8 cellular contexts compared by ENCODE assay signal in genomic region chr21:42666023-42666747, GRCh38. TPM values are rescaled to one million over a fixed set of nuclear protein-coding genes. Genes with fewer than 3 reads are reported as not detected.
DNase-seq lines count a peak whose midpoint lies in the region; ATAC-seq and TF ChIP-seq lines count a peak whose summit lies in the region.

No MANE protein-coding gene starts in this region.

- intact Hi-C loops in Calu3 (cut with micrococcal nuclease; ENCODE audit: unreplicated experiment): no loop called here

- BruUV-seq in Calu3 (replicated peaks; lab: Mats Ljungman, UMichigan): no TSS peak

- no peaks in the 10 kb centered on the region for H3K27me3 Mint-ChIP-seq in Calu3 (ENCODE audit: unreplicated experiment)
- no peaks in the 10 kb centered on the region for H3K27me3 Mint-ChIP-seq in activated T-cell treated with anti-CD3 and anti-CD28 coated beads, Interleukin-2, amount 50 U/mL, for 4 hours (ENCODE audit: low read depth)
- H3K27me3 Mint-ChIP-seq in nephron progenitor cell (ENCODE audit: low read depth, poor library complexity): no peaks in the 10 kb centered on the region
- H3K27me3 Mint-ChIP-seq in type B pancreatic cell: peaks cover 9% of the 10 kb centered on the region

- TF ChIP-seq CTCF in Calu3 (IDR thresholded peaks at IDR 0.05; ENCODE audit: unreplicated experiment) (no peak), nephron progenitor cell (IDR thresholded peaks at IDR 0.05) (no peak), type B pancreatic cell (conservative IDR thresholded peaks at IDR 0.05) (no peak)

- DNase-seq in Calu3 (peak; percentile 22), KBM-7 (peak; percentile 15), nephron progenitor cell (peak; percentile 23), SIG-M5 (lab: John Stamatoyannopoulos, UW) (no peak), type B pancreatic cell (ENCODE audit: extremely low spot score, unreplicated experiment) (no peak), activated gamma-delta T cell (lab: John Stamatoyannopoulos, UW) (no peak), activated gamma-delta T cell treated with Interleukin-2 at 50 U/mL for 16 hours (no peak)
- peak; percentile 12 for DNase-seq in activated T-cell treated with anti-CD3 and anti-CD28 coated beads, Interleukin-2, amount 50 U/mL, for 4 hours

- CTCF ChIA-PET in Calu3 (lab: Charles Lee): no interaction called here

- H3K4me3 Mint-ChIP-seq in Calu3 (ENCODE audit: low read depth, unreplicated experiment) (no peak overlapping the region), nephron progenitor cell (no peak overlapping the region), type B pancreatic cell (no peak overlapping the region)
- H3K4me3 Mint-ChIP-seq in activated T-cell treated with anti-CD3 and anti-CD28 coated beads, Interleukin-2, amount 50 U/mL, for 4 hours: no peak overlapping the region

- in situ Hi-C loops in KBM-7 (cut with MboI; ENCODE audit: low pct_unique_long_range_greater_than_20kb, low sequenced_read_pairs): loop anchor here (25.0 kb wide), 1 partner anchor 104 kb away; no protein-coding TSS in a partner anchor

- H3K4me1 Mint-ChIP-seq in Calu3 (ENCODE audit: low read depth, unreplicated experiment) (no peaks in the 10 kb centered on the region), nephron progenitor cell (peaks cover 35% of the 10 kb centered on the region), type B pancreatic cell (ENCODE audit: unreplicated experiment) (peaks cover 27% of the 10 kb centered on the region)
- H3K4me1 Mint-ChIP-seq in activated T-cell treated with anti-CD3 and anti-CD28 coated beads, Interleukin-2, amount 50 U/mL, for 4 hours (ENCODE audit: low read depth): peaks cover 1% of the 10 kb centered on the region

- ATAC-seq in activated T-cell treated with anti-CD3 and anti-CD28 coated beads, Interleukin-2, amount 50 U/mL, for 4 hours: peak; percentile 57 to 72

- H3K9me3 Mint-ChIP-seq in Calu3 (ENCODE audit: low read depth, unreplicated experiment) (no peaks in the 10 kb centered on the region), nephron progenitor cell (no peaks in the 10 kb centered on the region), type B pancreatic cell (no peaks in the 10 kb centered on the region)
- H3K9me3 Mint-ChIP-seq in activated T-cell treated with anti-CD3 and anti-CD28 coated beads, Interleukin-2, amount 50 U/mL, for 4 hours: no peaks in the 10 kb centered on the region

- no peak overlapping the region for H3K27ac Mint-ChIP-seq in Calu3 (ENCODE audit: unreplicated experiment)
- no peak overlapping the region for H3K27ac Mint-ChIP-seq in nephron progenitor cell
- no peak overlapping the region for H3K27ac Mint-ChIP-seq in type B pancreatic cell

- no peaks in the 10 kb centered on the region for H3K36me3 Mint-ChIP-seq in Calu3 (ENCODE audit: insufficient read depth, unreplicated experiment)
- H3K36me3 Mint-ChIP-seq in activated T-cell treated with anti-CD3 and anti-CD28 coated beads, Interleukin-2, amount 50 U/mL, for 4 hours (ENCODE audit: insufficient read depth): peaks cover 3% of the 10 kb centered on the region
- H3K36me3 Mint-ChIP-seq in nephron progenitor cell (ENCODE audit: low read depth): peaks cover 9% of the 10 kb centered on the region
- peaks cover 8% of the 10 kb centered on the region for H3K36me3 Mint-ChIP-seq in type B pancreatic cell

RNA-seq across cellular contexts. Expression of gene PDE9A, which starts 12.8 kb away (rescaled TPM):
- total RNA-seq in Calu3 (2022) (10.9 and 14.3 TPM in 2 replicates), type B pancreatic cell (ENCODE audit: low replicate concordance) (15.2 and 18.6 TPM in 2 replicates)
- total RNA-seq in activated T-cell treated with anti-CD3 and anti-CD28 coated beads, Interleukin-2, amount 50 U/mL, for 4 hours: 1 to 10 TPM in 2 of 3 donors, under 1 TPM in 1; 0.90 to 4.7 (median 2.5) TPM

Comparison
In these comparisons a context has a peak if more than half of its experiments do, and no peak if none do; other contexts are left out.
1. DNase-seq: peak in Calu3 (single experiment), KBM-7 (single experiment), activated T-cell treated with anti-CD3 and anti-CD28 coated beads, Interleukin-2, amount 50 U/mL, for 4 hours (single experiment) and nephron progenitor cell (single experiment); none in SIG-M5 (single experiment), type B pancreatic cell (single experiment), activated gamma-delta T cell (single experiment) and activated gamma-delta T cell treated with Interleukin-2 at 50 U/mL for 16 hours (single experiment).